ENCODE assay signal across 1 cellular context in genomic region chr19:2049741-2050348, GRCh38.
A peak's percentile ranks its signal among the peaks of the same experiment; 100 is the strongest.
TF ChIP-seq lines count a peak whose summit lies in the region.

No MANE protein-coding gene starts in this region.

TF ChIP-seq in HepG2, 621 proteins besides CTCF, POLR2A, EP300 and RAD21 (continued from another document and continues in another):
- TF ChIP-seq PBX2 (CRISPR knock-in tag; IDR thresholded peaks at IDR 0.05) = no peak
- peak; percentile 85 for TF ChIP-seq PTBP1 (IDR thresholded peaks at IDR 0.05; ENCODE audit: low read depth, low read length, poor library complexity, severe bottlenecking)
- TF ChIP-seq ZNF747 (CRISPR knock-in tag; IDR thresholded peaks at IDR 0.05; ENCODE audit: borderline replicate concordance) = 0 out of 2 replicates have a peak, but pooled peaks have one; percentile 36
- no peak for TF ChIP-seq DBP (CRISPR knock-in tag; IDR thresholded peaks at IDR 0.05; ENCODE audit: not compliant biosample characterization)
- TF ChIP-seq POGK (CRISPR knock-in tag; conservative IDR thresholded peaks at IDR 0.05) = 0 out of 2 replicates have a peak, but pooled peaks have one; percentile 61
- no peak for TF ChIP-seq MTERF4 (CRISPR knock-in tag; IDR thresholded peaks at IDR 0.05)
- TF ChIP-seq ZNF317 (CRISPR knock-in tag; IDR thresholded peaks at IDR 0.05) = peak; percentile 25; the same call in 1 of the 2 replicates
- peak; percentile 98 for TF ChIP-seq ZNF646 (CRISPR knock-in tag; IDR thresholded peaks at IDR 0.05)
- 0 out of 2 replicates have a peak, but pooled peaks have one; percentile 51 for TF ChIP-seq REPIN1 (CRISPR knock-in tag; IDR thresholded peaks at IDR 0.05; ENCODE audit: borderline replicate concordance, low read depth)
- peak; percentile 55; the same call in 1 of the 2 replicates for TF ChIP-seq GATAD2A (CRISPR knock-in tag; IDR thresholded peaks at IDR 0.05)
- TF ChIP-seq ZNF788 (CRISPR knock-in tag; IDR thresholded peaks at IDR 0.05; ENCODE audit: borderline replicate concordance) = peak; percentile 49; the same call in 1 of the 2 replicates
- no peak for TF ChIP-seq SETDB1 (CRISPR knock-in tag; IDR thresholded peaks at IDR 0.05; ENCODE audit: borderline replicate concordance)
- TF ChIP-seq IKZF4 (CRISPR knock-in tag; IDR thresholded peaks at IDR 0.05; ENCODE audit: borderline replicate concordance, low read depth, not compliant biosample characterization) = no peak
- TF ChIP-seq KAT8 (CRISPR knock-in tag; IDR thresholded peaks at IDR 0.05) = peak; percentile 25; the same call in 1 of the 2 replicates
- TF ChIP-seq HIVEP1 (CRISPR knock-in tag; IDR thresholded peaks at IDR 0.05) = peak; percentile 63; the same call in 1 of the 2 replicates
- peak in 1 of 2 experiments; percentile 71; a peak in 1 of 4 replicates for TF ChIP-seq KLF16 (CRISPR knock-in tag; IDR thresholded peaks at IDR 0.05)
- 0 out of 2 replicates have a peak, but pooled peaks have one; percentile 10 for TF ChIP-seq ZNF768 (CRISPR knock-in tag; IDR thresholded peaks at IDR 0.05)
- TF ChIP-seq ZNF740 (CRISPR knock-in tag; IDR thresholded peaks at IDR 0.05) = peak; percentile 52; the same call in 1 of the 2 replicates
- no peak for TF ChIP-seq KDM6A (CRISPR knock-in tag; IDR thresholded peaks at IDR 0.05; ENCODE audit: low read depth)
- TF ChIP-seq FOSL2 (CRISPR knock-in tag; IDR thresholded peaks at IDR 0.05) = peak; percentile 60
- TF ChIP-seq MYPOP (CRISPR knock-in tag; IDR thresholded peaks at IDR 0.05) = peak; percentile 69
- TF ChIP-seq ATAD3A (CRISPR knock-in tag; IDR thresholded peaks at IDR 0.05) = no peak
- TF ChIP-seq ZSCAN29 (CRISPR knock-in tag; conservative IDR thresholded peaks at IDR 0.05) = no peak
- TF ChIP-seq AKAP8 (CRISPR knock-in tag; IDR thresholded peaks at IDR 0.05) = peak; percentile 58; the same call in 1 of the 2 replicates
- peak; percentile 82 for TF ChIP-seq ZNF687 (CRISPR knock-in tag; IDR thresholded peaks at IDR 0.05)
- TF ChIP-seq HHEX (CRISPR knock-in tag; IDR thresholded peaks at IDR 0.05) = 0 out of 2 replicates have a peak, but pooled peaks have one; percentile 0
- TF ChIP-seq RARA (CRISPR knock-in tag; IDR thresholded peaks at IDR 0.05) = peak; percentile 57
- no peak for TF ChIP-seq NONO (IDR thresholded peaks at IDR 0.05)
- peak; percentile 53; the same call in 1 of the 2 replicates for TF ChIP-seq NONO (CRISPR knock-in tag; conservative IDR thresholded peaks at IDR 0.05)
- no peak for TF ChIP-seq E2F1 (CRISPR knock-in tag; IDR thresholded peaks at IDR 0.05)
- TF ChIP-seq HDAC1 (CRISPR knock-in tag; IDR thresholded peaks at IDR 0.05) = peak; percentile 76
- no peak for TF ChIP-seq ZNF703 (CRISPR knock-in tag; IDR thresholded peaks at IDR 0.05; ENCODE audit: borderline replicate concordance)
- peak; percentile 65 for TF ChIP-seq CEBPB (IDR thresholded peaks at IDR 0.05; ENCODE audit: borderline replicate concordance, low read depth, low read length)
- peak; percentile 79 for TF ChIP-seq ARID4A (CRISPR knock-in tag; IDR thresholded peaks at IDR 0.05; ENCODE audit: borderline replicate concordance)
